24 cellular contexts compared by ENCODE assay signal in genomic region chr12:117071009-117071408, GRCh38. TPM values are rescaled to one million over a fixed set of nuclear protein-coding genes. Genes with fewer than 3 reads are reported as not detected.
DNase-seq lines count a peak whose midpoint lies in the region; ATAC-seq, FAIRE-seq and TF ChIP-seq lines count a peak whose summit lies in the region.
"Had no signal": no experiment of that assay in that cellular context is flagged by ENCODE, and none has a peak within 500 bp of the region (broad histone marks: within the 10 kb centered on the region; RNA-seq: fewer than 3 reads in every experiment).

No MANE protein-coding gene starts in this region.

- no peak overlapping the region for H3K23ac ChIP-seq in neuronal stem cell (ENCODE audit: low read depth, low read length, poor library complexity)

- peaks cover 20% of the 10 kb centered on the region for H3K36me3 Mint-ChIP-seq in activated CD8-positive, alpha-beta memory T cell treated with anti-CD3 and anti-CD28 coated beads, Interleukin-2, amount 10 ng/mL, durations not matched to agents 7 days and 5 days
- H3K36me3 Mint-ChIP-seq in activated naive CD8-positive, alpha-beta T cell treated with anti-CD3 and anti-CD28 coated beads, Interleukin-2, amount 50 U/mL, for 24 hours (ENCODE audit: low read depth) = peaks cover 2% of the 10 kb centered on the region
- H3K36me3 Mint-ChIP-seq: CD8-positive, alpha-beta T cell had no signal

- no peaks in the 10 kb centered on the region for H3K79me1 ChIP-seq in neuronal stem cell (ENCODE audit: low read depth, low read length)

- TF ChIP-seq POLR2A in GM12892 (IDR thresholded peaks at IDR 0.05; ENCODE audit: low read depth, low read length) = no peak

- H3K4me3 ChIP-seq in neuronal stem cell (ENCODE audit: low read length in 2 of 2) = no peak overlapping the region
- H3K4me3 ChIP-seq: GM12878, GM23248, Peyer's patch had no signal

- H3K4me3 Mint-ChIP-seq in activated CD8-positive, alpha-beta memory T cell treated with anti-CD3 and anti-CD28 coated beads, Interleukin-2, amount 10 ng/mL, durations not matched to agents 7 days and 5 days = no peak overlapping the region
- no peak overlapping the region for H3K4me3 Mint-ChIP-seq in activated naive CD8-positive, alpha-beta T cell treated with anti-CD3 and anti-CD28 coated beads, Interleukin-2, amount 50 U/mL, for 24 hours
- H3K4me3 Mint-ChIP-seq: B cell; CD8-positive, alpha-beta T cell had no signal

- H3K9ac ChIP-seq in neuronal stem cell (ENCODE audit: low read depth, low read length, poor library complexity) = no peak overlapping the region
- H3K9ac ChIP-seq: GM23248 had no signal

- H3K4me2 ChIP-seq in neuronal stem cell (ENCODE audit: insufficient read depth, low read length, poor library complexity, severe bottlenecking) = no peak overlapping the region

- no peaks in the 10 kb centered on the region for H3K4me1 ChIP-seq in neuronal stem cell (ENCODE audit: control insufficient read depth in 2 of 2, insufficient read depth in 1 of 2, low read depth in 1 of 2, low read length in 2 of 2)
- H3K4me1 ChIP-seq: Peyer's patch had no signal

- peak overlapping the region; percentile 38 for H2AK5ac ChIP-seq in neuronal stem cell (ENCODE audit: low read depth, low read length)

- H3K4me1 Mint-ChIP-seq in activated CD8-positive, alpha-beta memory T cell treated with anti-CD3 and anti-CD28 coated beads, Interleukin-2, amount 10 ng/mL, durations not matched to agents 7 days and 5 days = peaks cover 32% of the 10 kb centered on the region
- no peaks in the 10 kb centered on the region for H3K4me1 Mint-ChIP-seq in activated naive CD8-positive, alpha-beta T cell treated with anti-CD3 and anti-CD28 coated beads, Interleukin-2, amount 50 U/mL, for 24 hours

- no peak overlapping the region for H3K27ac ChIP-seq in neuronal stem cell (replicated peaks; ENCODE audit: low read length)
- H3K27ac ChIP-seq: GM23248 had no signal

- no peaks in the 10 kb centered on the region for H3K9me3 Mint-ChIP-seq in activated CD8-positive, alpha-beta memory T cell treated with anti-CD3 and anti-CD28 coated beads, Interleukin-2, amount 10 ng/mL, durations not matched to agents 7 days and 5 days (ENCODE audit: low read depth)
- no peaks in the 10 kb centered on the region for H3K9me3 Mint-ChIP-seq in activated naive CD8-positive, alpha-beta T cell treated with anti-CD3 and anti-CD28 coated beads, Interleukin-2, amount 50 U/mL, for 24 hours
- H3K9me3 Mint-ChIP-seq: CD8-positive, alpha-beta T cell had no signal

- H4K91ac ChIP-seq in neuronal stem cell (ENCODE audit: low read depth, low read length, poor library complexity) = no peak overlapping the region

- DNase-seq in activated CD8-positive, alpha-beta memory T cell treated with anti-CD3 and anti-CD28 coated beads, Interleukin-2, amount 10 ng/mL, durations not matched to agents 7 days and 5 days = no peak
- no peak for DNase-seq in activated CD8-positive, alpha-beta memory T cell treated with anti-CD3 and anti-CD28 coated beads for 24 hours
- DNase-seq in GM12892 (ENCODE audit: insufficient read length) = no peak
- no peak for DNase-seq in activated naive CD8-positive, alpha-beta T cell treated with anti-CD3 and anti-CD28 coated beads, Interleukin-2, amount 50 U/mL, for 24 hours
- DNase-seq in neuronal stem cell (ENCODE audit: low spot score) = no peak
- DNase-seq in NCI-H524 (lab: John Stamatoyannopoulos, UW) = no peak
- DNase-seq in NCI-H1105 (lab: John Stamatoyannopoulos, UW) = no peak
- DNase-seq in hepatic stellate cell (ENCODE audit: low spot score) = no peak
- DNase-seq: Calu3; CD8-positive, alpha-beta T cell; EL; GM23248; NCI-H1092; NCI-H146; NCI-H2029 treated with DMSO at 0.1 percent for 48 hours; NCI-H2171; NCI-H446; NCI-H69 had no signal

- no peaks in the 10 kb centered on the region for H3K27me3 ChIP-seq in neuronal stem cell (ENCODE audit: control insufficient read depth in 3 of 3, insufficient read depth in 3 of 3, low read depth in 1 of 3, low read length in 3 of 3)
- H3K27me3 ChIP-seq: Peyer's patch had no signal

- H4K8ac ChIP-seq in neuronal stem cell (ENCODE audit: low read depth, low read length) = no peak overlapping the region

- no peak overlapping the region for H2BK5ac ChIP-seq in neuronal stem cell (ENCODE audit: low read length)

- H3K14ac ChIP-seq in neuronal stem cell (ENCODE audit: low read length) = no peak overlapping the region

- no peaks in the 10 kb centered on the region for H3K9me3 ChIP-seq in neuronal stem cell (replicated peaks in 1 of 2; ENCODE audit: control insufficient read depth in 2 of 2, insufficient read depth in 1 of 2, low read depth in 1 of 2, low read length in 2 of 2)
- H3K9me3 ChIP-seq: Peyer's patch had no signal

- H2BK120ac ChIP-seq in neuronal stem cell (ENCODE audit: low read depth, low read length) = no peak overlapping the region

- H3K27me3 Mint-ChIP-seq in activated CD8-positive, alpha-beta memory T cell treated with anti-CD3 and anti-CD28 coated beads, Interleukin-2, amount 10 ng/mL, durations not matched to agents 7 days and 5 days = no peaks in the 10 kb centered on the region
- H3K27me3 Mint-ChIP-seq in activated naive CD8-positive, alpha-beta T cell treated with anti-CD3 and anti-CD28 coated beads, Interleukin-2, amount 50 U/mL, for 24 hours = no peaks in the 10 kb centered on the region
- H3K27me3 Mint-ChIP-seq: B cell had no signal

- H2BK12ac ChIP-seq in neuronal stem cell (ENCODE audit: low read length) = no peak overlapping the region

- H3K18ac ChIP-seq in neuronal stem cell (ENCODE audit: low read length) = no peak overlapping the region

- H3K36me3 ChIP-seq in neuronal stem cell (replicated peaks in 1 of 2; ENCODE audit: control insufficient read depth in 2 of 2, insufficient read depth in 2 of 2, low read length in 2 of 2) = no peaks in the 10 kb centered on the region
- H3K36me3 ChIP-seq: Peyer's patch had no signal

- CTCF ChIA-PET in activated CD8-positive, alpha-beta memory T cell treated with anti-CD3 and anti-CD28 coated beads, Interleukin-2, amount 10 ng/mL, durations not matched to agents 7 days and 5 days (lab: Charles Lee) = interaction anchor here (0.7 to 1.2 kb wide), 2 partner anchors 27 to 45 kb away, joined by 3 to 4 read pairs; no protein-coding TSS in a partner anchor

- H3K4ac ChIP-seq in neuronal stem cell (ENCODE audit: low read length) = no peak overlapping the region

- no peak overlapping the region for H2AFZ ChIP-seq in neuronal stem cell (ENCODE audit: low read length)
- H2AFZ ChIP-seq: GM23248 had no signal

- no CpG with 5 or more reads among the region's 5 CpGs for whole genome bisulfite sequencing in neuronal stem cell (ENCODE audit: extremely low coverage in 2 of 2, insufficient read length in 2 of 2, insufficient replicate concordance in 1 of 2), 2 donors

- H3K27ac Mint-ChIP-seq in activated CD8-positive, alpha-beta memory T cell treated with anti-CD3 and anti-CD28 coated beads, Interleukin-2, amount 10 ng/mL, durations not matched to agents 7 days and 5 days = peak overlapping the region; percentile 44
- H3K27ac Mint-ChIP-seq in activated naive CD8-positive, alpha-beta T cell treated with anti-CD3 and anti-CD28 coated beads, Interleukin-2, amount 50 U/mL, for 24 hours = peak overlapping the region; percentile 12
- H3K27ac Mint-ChIP-seq: B cell; CD8-positive, alpha-beta T cell had no signal

- peak; percentile 38 for FAIRE-seq in GM12892 (lab: Jason Lieb, UNC)
- FAIRE-seq: GM12878, GM19239, HepG2 had no signal

- no peak overlapping the region for H2BK15ac ChIP-seq in neuronal stem cell (ENCODE audit: low read length)

- no peak for ATAC-seq in activated CD8-positive, alpha-beta memory T cell treated with anti-CD3 and anti-CD28 coated beads, Interleukin-2, amount 10 ng/mL, durations not matched to agents 7 days and 5 days
- no peak for ATAC-seq in activated naive CD8-positive, alpha-beta T cell treated with anti-CD3 and anti-CD28 coated beads, Interleukin-2, amount 50 U/mL, for 24 hours
- ATAC-seq: CD8-positive, alpha-beta T cell; HepG2 had no signal

RNA-seq across cellular contexts. Expression of gene TESC, which starts 28.2 kb away (rescaled TPM):
- 10 to 100 TPM; 72.7 to 83.8 TPM for total RNA-seq in activated CD8-positive, alpha-beta memory T cell treated with anti-CD3 and anti-CD28 coated beads, Interleukin-2, amount 10 ng/mL, durations not matched to agents 7 days and 5 days
- polyA plus RNA-seq in GM12892 (2012; ENCODE audit: missing spikeins) = 74.7 TPM
- polyA plus RNA-seq in neuronal stem cell (2013, experiment 1 of 2) = 13.2 TPM
- 12.4 TPM for polyA plus RNA-seq in neuronal stem cell (2013, experiment 2 of 2)
- total RNA-seq: GM23248, M059J had no signal
